Comparison of ENCODE assay signal across 1 cellular context in the genomic region with DNA sequence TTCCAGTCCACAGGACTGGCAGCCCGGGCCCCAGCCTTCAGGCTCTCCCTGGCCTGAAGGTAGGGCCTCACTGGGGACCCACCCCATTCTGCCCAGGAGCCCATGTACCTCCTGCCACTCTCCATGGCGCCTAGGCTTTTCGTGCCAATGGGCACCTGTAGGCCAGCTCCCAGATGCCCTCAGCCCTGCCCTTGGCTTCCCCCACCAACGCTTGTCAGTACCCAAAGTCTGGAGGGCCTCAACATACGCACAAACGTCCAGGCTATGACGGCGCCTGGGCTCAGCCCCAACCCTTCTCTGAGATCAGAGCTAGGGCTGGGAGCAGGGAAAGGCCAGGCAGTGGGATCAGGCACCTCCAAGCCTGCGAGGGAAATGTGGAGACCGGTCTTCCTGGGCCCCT.
TF ChIP-seq lines count a peak whose summit lies in the region.

No MANE protein-coding gene starts in this region.

TF ChIP-seq in IMR-90, 13 proteins besides CTCF, POLR2A, EP300 and RAD21 (continued from another document):
- TF ChIP-seq, protein P1, sequence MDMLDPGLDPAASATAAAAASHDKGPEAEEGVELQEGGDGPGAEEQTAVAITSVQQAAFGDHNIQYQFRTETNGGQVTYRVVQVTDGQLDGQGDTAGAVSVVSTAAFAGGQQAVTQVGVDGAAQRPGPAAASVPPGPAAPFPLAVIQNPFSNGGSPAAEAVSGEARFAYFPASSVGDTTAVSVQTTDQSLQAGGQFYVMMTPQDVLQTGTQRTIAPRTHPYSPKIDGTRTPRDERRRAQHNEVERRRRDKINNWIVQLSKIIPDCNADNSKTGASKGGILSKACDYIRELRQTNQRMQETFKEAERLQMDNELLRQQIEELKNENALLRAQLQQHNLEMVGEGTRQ (IDR thresholded peaks at IDR 0.05; ENCODE audit: low read depth, low read length), result no peak
- TF ChIP-seq, protein P2, sequence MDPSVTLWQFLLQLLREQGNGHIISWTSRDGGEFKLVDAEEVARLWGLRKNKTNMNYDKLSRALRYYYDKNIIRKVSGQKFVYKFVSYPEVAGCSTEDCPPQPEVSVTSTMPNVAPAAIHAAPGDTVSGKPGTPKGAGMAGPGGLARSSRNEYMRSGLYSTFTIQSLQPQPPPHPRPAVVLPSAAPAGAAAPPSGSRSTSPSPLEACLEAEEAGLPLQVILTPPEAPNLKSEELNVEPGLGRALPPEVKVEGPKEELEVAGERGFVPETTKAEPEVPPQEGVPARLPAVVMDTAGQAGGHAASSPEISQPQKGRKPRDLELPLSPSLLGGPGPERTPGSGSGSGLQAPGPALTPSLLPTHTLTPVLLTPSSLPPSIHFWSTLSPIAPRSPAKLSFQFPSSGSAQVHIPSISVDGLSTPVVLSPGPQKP (IDR thresholded peaks at IDR 0.05; ENCODE audit: borderline replicate concordance, low read depth, low read length), result no peak
- no peak for TF ChIP-seq FOS (IDR thresholded peaks at IDR 0.05; ENCODE audit: low read depth, low read length)
